17 cellular contexts compared by ENCODE assay signal in genomic region chr5:134417707-134418106, GRCh38. TPM values are rescaled to one million over a fixed set of nuclear protein-coding genes. Genes with fewer than 3 reads are reported as not detected.
DNase-seq lines count a peak whose midpoint lies in the region; ATAC-seq, FAIRE-seq and TF ChIP-seq lines count a peak whose summit lies in the region.
"Had no signal": no experiment of that assay in that cellular context is flagged by ENCODE, and none has a peak within 500 bp of the region (broad histone marks: within the 10 kb centered on the region; RNA-seq: fewer than 3 reads in every experiment).

No MANE protein-coding gene starts in this region.

- no peaks in the 10 kb centered on the region for H3K36me3 ChIP-seq in GM23338 (ENCODE audit: insufficient read depth)
- H3K36me3 ChIP-seq: BE2C had no signal

- no peaks in the 10 kb centered on the region for H4K20me1 ChIP-seq in GM23338 (replicated peaks; ENCODE audit: insufficient read depth)

- intact Hi-C loops in left colon (cut with DNase I, micrococcal nuclease): loop anchor here in 1 of 2 donors (10.0 kb wide), 1 partner anchor 107 kb away; the partner anchor contains the start of gene JADE2

- no peak for ATAC-seq in GM23338
- ATAC-seq in left colon: peak; percentile 25
- no peak for ATAC-seq in GM21367 (IDR thresholded peaks at IDR 0.05; ENCODE audit: unreplicated experiment)
- ATAC-seq: A549 had no signal

- H2AFZ ChIP-seq in GM23338: 0 out of 2 replicates have a peak overlapping the region, but pooled peaks have one; percentile 56
- H2AFZ ChIP-seq: GM23248 had no signal

- no peaks in the 10 kb centered on the region for H3F3A ChIP-seq in GM23338 (replicated peaks; ENCODE audit: low read depth)

- H3K27ac ChIP-seq in 22Rv1 (peak overlapping the region; percentile 95), GM23338 (ENCODE audit: low read depth) (no peak overlapping the region), caudate nucleus (ENCODE audit: low read depth, low read length) (no peak overlapping the region)
- H3K27ac ChIP-seq: A549, C4-2B, GM23248 had no signal

- no peak for FAIRE-seq in RCC 7860 (lab: Jason Lieb, UNC)
- FAIRE-seq: A549, D721Med had no signal

- H3K27me3 Mint-ChIP-seq in GM23338 (ENCODE audit: insufficient read depth, low read depth, poor library complexity): no peaks in the 10 kb centered on the region
- no peaks in the 10 kb centered on the region for H3K27me3 Mint-ChIP-seq in neural crest cell (ENCODE audit: low read depth)
- H3K27me3 Mint-ChIP-seq: CD4-positive, alpha-beta memory T cell; IgD-negative memory B cell had no signal

- no peaks in the 10 kb centered on the region for H3K27me3 ChIP-seq in GM23338 (ENCODE audit: insufficient read depth)
- H3K27me3 ChIP-seq: BE2C had no signal

- H3K4me3 Mint-ChIP-seq in GM23338 (no peak overlapping the region), neural crest cell (no peak overlapping the region)
- H3K4me3 Mint-ChIP-seq: CD4-positive, alpha-beta memory T cell; IgD-negative memory B cell had no signal

- H3K27ac Mint-ChIP-seq in GM23338 (no peak overlapping the region), neural crest cell (ENCODE audit: unreplicated experiment) (peak overlapping the region; percentile 45)
- H3K27ac Mint-ChIP-seq: CD4-positive, alpha-beta memory T cell; IgD-negative memory B cell had no signal

- no peak overlapping the region for H3K4me3 ChIP-seq in GM23338
- H3K4me3 ChIP-seq: A549, GM23248 had no signal

- peaks cover 4% of the 10 kb centered on the region for H3K4me1 ChIP-seq in GM23338 (ENCODE audit: insufficient read depth)
- H3K4me1 ChIP-seq: BE2C had no signal

- H3K9me2 ChIP-seq in GM23338 (ENCODE audit: insufficient read depth): no peaks in the 10 kb centered on the region

- no peaks in the 10 kb centered on the region for H3K79me2 ChIP-seq in GM23338 (replicated peaks; ENCODE audit: insufficient read depth)

- H3K9me3 Mint-ChIP-seq in GM23338: peaks cover 7% of the 10 kb centered on the region
- H3K9me3 Mint-ChIP-seq in neural crest cell: no peaks in the 10 kb centered on the region
- H3K9me3 Mint-ChIP-seq: CD4-positive, alpha-beta memory T cell; IgD-negative memory B cell had no signal

- DNase-seq in GM23338 (ENCODE audit: low spot score) (no peak), left colon (no peak), neural crest cell (ENCODE audit: low read depth, low spot score) (no peak), caudate nucleus (lab: John Stamatoyannopoulos, UW) (no peak), RCC 7860 (ENCODE audit: low spot score) (no peak)
- DNase-seq: BE2C; CD4-positive, alpha-beta memory T cell; GF-D8; GM23248; H7 had no signal

- TF ChIP-seq CTCF in 22Rv1 (IDR thresholded peaks at IDR 0.05) (no peak), GM23338 (conservative IDR thresholded peaks at IDR 0.05; ENCODE audit: low read depth in 2 of 2) (no peak), neural crest cell (conservative IDR thresholded peaks at IDR 0.05) (no peak)

- H3K36me3 Mint-ChIP-seq in GM23338 (ENCODE audit: low read depth) (peaks cover 3% of the 10 kb centered on the region; the same call in 1 of the 3 replicates), neural crest cell (ENCODE audit: low read depth) (no peaks in the 10 kb centered on the region)
- H3K36me3 Mint-ChIP-seq: CD4-positive, alpha-beta memory T cell; IgD-negative memory B cell had no signal

- H3K4me1 Mint-ChIP-seq in GM23338: peaks cover 10% of the 10 kb centered on the region
- no peaks in the 10 kb centered on the region for H3K4me1 Mint-ChIP-seq in neural crest cell

- H3K4me2 ChIP-seq in GM23338: no peak overlapping the region
- H3K4me2 ChIP-seq: A549 had no signal

TF ChIP-seq in GM23338, 12 proteins besides CTCF, POLR2A, EP300 and RAD21:
- TF ChIP-seq STAT1 (IDR thresholded peaks at IDR 0.05; ENCODE audit: unreplicated experiment) (no peak), JUNB (IDR thresholded peaks at IDR 0.05; ENCODE audit: unreplicated experiment) (no peak), NANOG (IDR thresholded peaks at IDR 0.05; ENCODE audit: borderline replicate concordance) (no peak), CREB1 (CRISPR knock-in tag; IDR thresholded peaks at IDR 0.05; ENCODE audit: low read depth) (no peak), ETS1 (IDR thresholded peaks at IDR 0.05) (no peak), POLR2AphosphoS5 (IDR thresholded peaks at IDR 0.05; ENCODE audit: low read depth) (no peak), ZNF114 (CRISPR knock-in tag; IDR thresholded peaks at IDR 0.05) (no peak)
- TF ChIP-seq, protein P1, sequence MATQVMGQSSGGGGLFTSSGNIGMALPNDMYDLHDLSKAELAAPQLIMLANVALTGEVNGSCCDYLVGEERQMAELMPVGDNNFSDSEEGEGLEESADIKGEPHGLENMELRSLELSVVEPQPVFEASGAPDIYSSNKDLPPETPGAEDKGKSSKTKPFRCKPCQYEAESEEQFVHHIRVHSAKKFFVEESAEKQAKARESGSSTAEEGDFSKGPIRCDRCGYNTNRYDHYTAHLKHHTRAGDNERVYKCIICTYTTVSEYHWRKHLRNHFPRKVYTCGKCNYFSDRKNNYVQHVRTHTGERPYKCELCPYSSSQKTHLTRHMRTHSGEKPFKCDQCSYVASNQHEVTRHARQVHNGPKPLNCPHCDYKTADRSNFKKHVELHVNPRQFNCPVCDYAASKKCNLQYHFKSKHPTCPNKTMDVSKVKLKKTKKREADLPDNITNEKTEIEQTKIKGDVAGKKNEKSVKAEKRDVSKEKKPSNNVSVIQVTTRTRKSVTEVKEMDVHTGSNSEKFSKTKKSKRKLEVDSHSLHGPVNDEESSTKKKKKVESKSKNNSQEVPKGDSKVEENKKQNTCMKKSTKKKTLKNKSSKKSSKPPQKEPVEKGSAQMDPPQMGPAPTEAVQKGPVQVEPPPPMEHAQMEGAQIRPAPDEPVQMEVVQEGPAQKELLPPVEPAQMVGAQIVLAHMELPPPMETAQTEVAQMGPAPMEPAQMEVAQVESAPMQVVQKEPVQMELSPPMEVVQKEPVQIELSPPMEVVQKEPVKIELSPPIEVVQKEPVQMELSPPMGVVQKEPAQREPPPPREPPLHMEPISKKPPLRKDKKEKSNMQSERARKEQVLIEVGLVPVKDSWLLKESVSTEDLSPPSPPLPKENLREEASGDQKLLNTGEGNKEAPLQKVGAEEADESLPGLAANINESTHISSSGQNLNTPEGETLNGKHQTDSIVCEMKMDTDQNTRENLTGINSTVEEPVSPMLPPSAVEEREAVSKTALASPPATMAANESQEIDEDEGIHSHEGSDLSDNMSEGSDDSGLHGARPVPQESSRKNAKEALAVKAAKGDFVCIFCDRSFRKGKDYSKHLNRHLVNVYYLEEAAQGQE (IDR thresholded peaks at IDR 0.05; ENCODE audit: unreplicated experiment): no peak

RNA-seq across cellular contexts. Expression of gene CDKN2AIPNL, which starts 6.0 kb away (rescaled TPM):
- total RNA-seq in GM23338 (2014; rRNA removed; shearing (Covaris generic)): 51.4 and 53.5 TPM in 2 replicates
- 72.5 and 79.5 TPM in 2 replicates for polyA plus RNA-seq in GM23338 (2016; fragmentation: Nextera tagmentation; extraction: Ambion mirVana)
- total RNA-seq in left colon: 10 to 100 TPM; 15.0 to 19.3 TPM
- 47.0 and 55.1 TPM in 2 replicates for total RNA-seq in neural crest cell

RNA-seq across cellular contexts. Expression of gene UBE2B, which starts 46.3 kb away (rescaled TPM):
- total RNA-seq in GM23338 (2014; rRNA removed; shearing (Covaris generic)): 19.3 and 22.1 TPM in 2 replicates
- polyA plus RNA-seq in GM23338 (2016; fragmentation: Nextera tagmentation; extraction: Ambion mirVana): 184 and 187 TPM in 2 replicates
- total RNA-seq in left colon: 100 to 1,000 TPM in 1 of 2 donors, 10 to 100 TPM in 1; 59.6 to 102 TPM
- 52.3 and 76.4 TPM in 2 replicates for total RNA-seq in neural crest cell

RNA-seq across cellular contexts. Expression of gene CDKL3, which starts 50.7 kb away (rescaled TPM):
- 0.35 and 0.97 TPM in 2 replicates for total RNA-seq in GM23338 (2014; rRNA removed; shearing (Covaris generic))
- polyA plus RNA-seq in GM23338 (2016; fragmentation: Nextera tagmentation; extraction: Ambion mirVana): 2.8 and 2.9 TPM in 2 replicates
- under 1 TPM in 1 of 2 donors, not detected in 1; 0.70 TPM for total RNA-seq in left colon
- 5.1 and 5.4 TPM in 2 replicates for total RNA-seq in neural crest cell
- total RNA-seq: HT-29 had no signal
